Comparison of ENCODE assay signal across 9 cellular contexts in genomic region chr22:40009231-40009769, GRCh38. TPM values are rescaled to one million over a fixed set of nuclear protein-coding genes. Genes with fewer than 3 reads are reported as not detected.
DNase-seq lines count a peak whose midpoint lies in the region; ATAC-seq and TF ChIP-seq lines count a peak whose summit lies in the region.
"Had no signal": no experiment of that assay in that cellular context is flagged by ENCODE, and none has a peak within 500 bp of the region (broad histone marks: within the 10 kb centered on the region; RNA-seq: fewer than 3 reads in every experiment).

No MANE protein-coding gene starts in this region.

- peak overlapping the region; percentile 36 for H3K4me3 Mint-ChIP-seq in natural killer cell treated with Interleukin-12 subunit alpha and Interleukin-12 subunit beta and Interleukin-15 and Interleukin-18, amount 100 ng/mL, for 72 hours

- peaks cover 96% of the 10 kb centered on the region for H3K79me2 ChIP-seq in mammary epithelial cell (ENCODE audit: insufficient read depth, low read length)

- peak overlapping the region; percentile 54 for H3K4me2 ChIP-seq in mammary epithelial cell (ENCODE audit: insufficient read depth, low read depth, low read length)

- in situ Hi-C loops in mammary epithelial cell (cut with MboI; ENCODE audit: low sequenced_read_pairs in 2 of 2): no loop called here

- H2AFZ ChIP-seq in mammary epithelial cell (ENCODE audit: low read depth, low read length): no peak overlapping the region

- intact Hi-C loops in mammary epithelial cell (cut with micrococcal nuclease): loop anchor here (1.0 kb wide), 1 partner anchor 10 kb away; no protein-coding TSS in a partner anchor

- peaks cover 33 to 38% of the 10 kb centered on the region in 2 donors for H3K27me3 Mint-ChIP-seq in natural killer cell treated with Interleukin-12 subunit alpha and Interleukin-12 subunit beta and Interleukin-15 and Interleukin-18, amount 100 ng/mL, for 72 hours

- no peaks in the 10 kb centered on the region for H3K27me3 ChIP-seq in mammary epithelial cell (ENCODE audit: insufficient read depth, low read length)

- DNase-seq in NCI-H69 (lab: John Stamatoyannopoulos, UW) (peak; percentile 98), mammary epithelial cell (peak; percentile 70), SKM-1 treated with dmso at 0.1 percent for 144 hours (lab: John Stamatoyannopoulos, UW; ENCODE audit: unreplicated experiment) (no peak), dedifferentiated amniotic fluid mesenchymal stem cell (ENCODE audit: extremely low spot score) (no peak), NCI-H1105 treated with DMSO at 0.1 percent for 48 hours (lab: John Stamatoyannopoulos, UW) (no peak), ureter (ENCODE audit: low spot score) (no peak)
- DNase-seq in natural killer cell treated with Interleukin-12 subunit alpha and Interleukin-12 subunit beta and Interleukin-15 and Interleukin-18, amount 100 ng/mL, for 72 hours (ENCODE audit: low spot score): peak; percentile 28

- no peak for TF ChIP-seq CTCF in HEK293 (tag by site-specific recombination; IDR thresholded peaks at IDR 0.05)
- no peak for TF ChIP-seq CTCF in mammary epithelial cell (conservative IDR thresholded peaks at IDR 0.05 in 1 of 2, IDR thresholded peaks at IDR 0.05 in 1 of 2; ENCODE audit: extremely low read depth in 1 of 2, insufficient read depth in 1 of 2, low read depth in 1 of 2, low read length in 2 of 2)

- H3K4me1 Mint-ChIP-seq in natural killer cell treated with Interleukin-12 subunit alpha and Interleukin-12 subunit beta and Interleukin-15 and Interleukin-18, amount 100 ng/mL, for 72 hours (ENCODE audit: low read depth in 2 of 2): peaks cover 19% of the 10 kb centered on the region in 2 donors

- no peak overlapping the region for H3K9ac ChIP-seq in mammary epithelial cell (ENCODE audit: insufficient read depth, low read length)

- BruUV-seq in mammary epithelial cell (replicated peaks; lab: Mats Ljungman, UMichigan): no TSS peak

- H3K4me1 ChIP-seq in HEK293 (ENCODE audit: control insufficient read depth, insufficient read depth, low read length) (no peaks in the 10 kb centered on the region), mammary epithelial cell (ENCODE audit: insufficient read depth, low read length) (peaks cover 59% of the 10 kb centered on the region)

- no peaks in the 10 kb centered on the region for H3K9me3 Mint-ChIP-seq in natural killer cell treated with Interleukin-12 subunit alpha and Interleukin-12 subunit beta and Interleukin-15 and Interleukin-18, amount 100 ng/mL, for 72 hours

- H3K36me3 Mint-ChIP-seq in natural killer cell treated with Interleukin-12 subunit alpha and Interleukin-12 subunit beta and Interleukin-15 and Interleukin-18, amount 100 ng/mL, for 72 hours: no peaks in the 10 kb centered on the region

- H3K27ac ChIP-seq in HEK293 (ENCODE audit: extremely low read depth, low read depth, low read length) (no peak overlapping the region), mammary epithelial cell (ENCODE audit: insufficient read depth, low read depth, low read length) (peak overlapping the region; percentile 60)

- H4K20me1 ChIP-seq in mammary epithelial cell (ENCODE audit: insufficient read depth, low read length): no peaks in the 10 kb centered on the region

- WGBS in mammary epithelial cell (ENCODE audit: low coverage, missing lambda C conversion rate): 3% methylated on average over 11 of the region's 12 CpGs

- POLR2A ChIA-PET in HEK293 (lab: Yijun Ruan, JAX): interaction anchor here (0.6 to 1.4 kb wide), 2 partner anchors 35 to 729 kb away, joined by 3 to 5 read pairs; no protein-coding TSS in a partner anchor

- H3K4me3 ChIP-seq in HEK293 (ENCODE audit: low read depth, low read length) (no peak overlapping the region), mammary epithelial cell (replicated peaks in 1 of 3; ENCODE audit: insufficient read depth in 1 of 3, low read depth in 2 of 3, low read length in 3 of 3) (no peak overlapping the region)

- dilution Hi-C loops in mammary epithelial cell (cut with HindIII; ENCODE audit: low sequenced_read_pairs): no loop called here

- H3K36me3 ChIP-seq in HEK293 (ENCODE audit: control insufficient read depth in 2 of 2, insufficient read depth in 1 of 2, low read length in 2 of 2): no peaks in the 10 kb centered on the region
- no peaks in the 10 kb centered on the region for H3K36me3 ChIP-seq in mammary epithelial cell (ENCODE audit: insufficient read depth, low read length)

- no peaks in the 10 kb centered on the region for H3K9me3 ChIP-seq in HEK293 (ENCODE audit: control insufficient read depth, insufficient read depth, low read depth, low read length)
- H3K9me3 ChIP-seq in mammary epithelial cell (replicated peaks; ENCODE audit: insufficient read depth, low read length): no peaks in the 10 kb centered on the region

- H3K27ac Mint-ChIP-seq in natural killer cell treated with Interleukin-12 subunit alpha and Interleukin-12 subunit beta and Interleukin-15 and Interleukin-18, amount 100 ng/mL, for 72 hours: peak overlapping the region in 1 of 2 donors; percentile 51

- CTCF ChIA-PET in HEK293 (lab: Yijun Ruan, JAX) (interaction anchor here (0.6 to 1.9 kb wide), 5 partner anchors 14 to 474 kb away, joined by 3 to 9 read pairs (median 4); no protein-coding TSS in a partner anchor), mammary epithelial cell (lab: Charles Lee; ENCODE audit: low non-redundant PET) (interaction anchor here (0.6 kb wide), 1 partner anchor 339 kb away, joined by 3 read pairs; no protein-coding TSS in a partner anchor)

- peak in 1 of 2 donors; percentile 55 for ATAC-seq in natural killer cell treated with Interleukin-12 subunit alpha and Interleukin-12 subunit beta and Interleukin-15 and Interleukin-18, amount 100 ng/mL, for 72 hours

TF ChIP-seq in HEK293, 187 proteins besides CTCF, POLR2A, EP300 and RAD21:
- TF ChIP-seq ZNF335 (tag by site-specific recombination; conservative IDR thresholded peaks at IDR 0.05) (no peak), ZNF561 (tag by site-specific recombination; IDR thresholded peaks at IDR 0.05; ENCODE audit: borderline replicate concordance) (no peak), ZNF155 (tag by site-specific recombination; IDR thresholded peaks at IDR 0.05) (no peak), KLF1 (tag by site-specific recombination; IDR thresholded peaks at IDR 0.05) (peak; percentile 66), ZNF837 (tag by site-specific recombination; IDR thresholded peaks at IDR 0.05) (no peak)

RNA-seq across cellular contexts. Expression of gene FAM83F, which starts 14.5 kb away (rescaled TPM):
- total RNA-seq in mammary epithelial cell: 10 to 100 TPM; 41.0 to 59.4 TPM
- 24.7 TPM for polyA plus RNA-seq in mammary epithelial cell
- polyA minus RNA-seq in mammary epithelial cell: 39.9 TPM
- under 1 TPM in 1 of 2 donors, not detected in 1; 0.39 TPM for total RNA-seq in natural killer cell treated with Interleukin-12 subunit alpha and Interleukin-12 subunit beta and Interleukin-15 and Interleukin-18, amount 100 ng/mL, for 72 hours
- 33.0 TPM for total RNA-seq in ureter

RNA-seq across cellular contexts. Expression of gene TMA7B, which starts 49.1 kb away (rescaled TPM):
- total RNA-seq in mammary epithelial cell (not detected), ureter (0.47 TPM)
- polyA plus RNA-seq in mammary epithelial cell: not detected
- polyA minus RNA-seq in mammary epithelial cell: not detected
- 1 to 10 TPM in 1 of 2 donors, under 1 TPM in 1; 0.86 to 2.8 TPM for total RNA-seq in natural killer cell treated with Interleukin-12 subunit alpha and Interleukin-12 subunit beta and Interleukin-15 and Interleukin-18, amount 100 ng/mL, for 72 hours
- total RNA-seq: HT-29 had no signal

Comparison
In these comparisons a context has a peak if more than half of its experiments do, and no peak if none do; other contexts are left out.
1. DNase-seq: peak in NCI-H69 (single experiment), mammary epithelial cell (single experiment) and natural killer cell treated with Interleukin-12 subunit alpha and Interleukin-12 subunit beta and Interleukin-15 and Interleukin-18, amount 100 ng/mL, for 72 hours (single experiment); none in SKM-1 treated with dmso at 0.1 percent for 144 hours (single experiment), dedifferentiated amniotic fluid mesenchymal stem cell (single experiment), NCI-H1105 treated with DMSO at 0.1 percent for 48 hours (single experiment) and ureter (single experiment).
2. RNA of gene FAM83F, which starts 14.5 kb away (total RNA-seq): 41.0 to 59.4 TPM in mammary epithelial cell and 33.0 TPM in ureter (single experiment); 0.39 TPM in natural killer cell treated with Interleukin-12 subunit alpha and Interleukin-12 subunit beta and Interleukin-15 and Interleukin-18, amount 100 ng/mL, for 72 hours; every median in the first group is over 10 times any median in the second.